In genomic region chr4:159048166-159048886, GRCh38 we compare ENCODE assay signal across 1 cellular context.
TF ChIP-seq lines count a peak whose summit lies in the region.

No MANE protein-coding gene starts in this region.

TF ChIP-seq in K562, 482 proteins besides CTCF, POLR2A, EP300 and RAD21 (continued from another document):
- TF ChIP-seq JUND (IDR thresholded peaks at IDR 0.05; ENCODE audit: borderline replicate concordance, low read depth, low read length) (no peak), JUND (tag; IDR thresholded peaks at IDR 0.05; ENCODE audit: borderline replicate concordance, low read depth, low read length) (peak; percentile 49; the same call in 2 of the 3 replicates), BACH1 (tag; IDR thresholded peaks at IDR 0.05) (peak; percentile 47; the same call in 1 of the 2 replicates), ZNF175 (CRISPR knock-in tag; IDR thresholded peaks at IDR 0.05; ENCODE audit: low read depth) (peak; percentile 70; the same call in 1 of the 2 replicates), CHAMP1 (IDR thresholded peaks at IDR 0.05) (0 out of 2 replicates have a peak, but pooled peaks have one; percentile 14), CREB1 (IDR thresholded peaks at IDR 0.05) (peak; percentile 63), CREB1 (CRISPR knock-in tag; IDR thresholded peaks at IDR 0.05) (peak; percentile 57; the same call in 1 of the 2 replicates), FOXM1 (IDR thresholded peaks at IDR 0.05; ENCODE audit: low read depth) (0 out of 2 replicates have a peak, but pooled peaks have one; percentile 33), FOXM1 (CRISPR knock-in tag; IDR thresholded peaks at IDR 0.05; ENCODE audit: low read depth) (no peak), ATF7 (IDR thresholded peaks at IDR 0.05) (peak; percentile 46; the same call in 1 of the 2 replicates), ZNF239 (CRISPR knock-in tag; IDR thresholded peaks at IDR 0.05) (no peak), ZNF589 (CRISPR knock-in tag; IDR thresholded peaks at IDR 0.05; ENCODE audit: low read depth) (0 out of 2 replicates have a peak, but pooled peaks have one; percentile 35), E2F6 (IDR thresholded peaks at IDR 0.05; ENCODE audit: borderline replicate concordance in 1 of 2, extremely low read depth in 1 of 2, insufficient read depth in 1 of 2, insufficient read length in 1 of 2, low read depth in 1 of 2, low read length in 1 of 2, poor library complexity in 1 of 2, severe bottlenecking in 1 of 2) (peak; percentile 18 to 62), ID3 (CRISPR knock-in tag; IDR thresholded peaks at IDR 0.05) (no peak), ID3 (tag; IDR thresholded peaks at IDR 0.05) (0 out of 2 replicates have a peak, but pooled peaks have one; percentile 24), GTF2A2 (tag; IDR thresholded peaks at IDR 0.05) (no peak), HDAC1 (IDR thresholded peaks at IDR 0.05) (peak in 1 of 2 experiments; percentile 16; a peak in 1 of 4 replicates), MAZ (CRISPR knock-in tag; conservative IDR thresholded peaks at IDR 0.05 in 1 of 2, IDR thresholded peaks at IDR 0.05 in 1 of 2) (peak in 1 of 2 experiments; percentile 47; a peak in 1 of 4 replicates), ASH1L (IDR thresholded peaks at IDR 0.05; ENCODE audit: borderline replicate concordance, low read depth, partially characterized antibody) (peak; percentile 29), PTTG1 (tag; IDR thresholded peaks at IDR 0.05; ENCODE audit: low read depth) (no peak), ATF4 (CRISPR knock-in tag; IDR thresholded peaks at IDR 0.05) (0 out of 2 replicates have a peak, but pooled peaks have one; percentile 30), ZNF778 (CRISPR knock-in tag; IDR thresholded peaks at IDR 0.05) (no peak), HDGF (IDR thresholded peaks at IDR 0.05) (no peak)
TF ChIP-seq in K562: peak in this region for 48.
